In genomic region chr5:759111-759741, GRCh38 we compare ENCODE assay signal across 1 cellular context.
TF ChIP-seq lines count a peak whose summit lies in the region.

No MANE protein-coding gene starts in this region.

TF ChIP-seq in HepG2, 621 proteins besides CTCF, POLR2A, EP300 and RAD21 (continued from another document and continues in another):
- TF ChIP-seq ARNT2 (CRISPR knock-in tag; IDR thresholded peaks at IDR 0.05; ENCODE audit: low read depth), result no peak
- TF ChIP-seq ETV6 (CRISPR knock-in tag; conservative IDR thresholded peaks at IDR 0.05), result no peak
- TF ChIP-seq CREB1 (IDR thresholded peaks at IDR 0.05), result no peak
- no peak for TF ChIP-seq CREB1 (CRISPR knock-in tag; IDR thresholded peaks at IDR 0.05)
- TF ChIP-seq, protein P1, sequence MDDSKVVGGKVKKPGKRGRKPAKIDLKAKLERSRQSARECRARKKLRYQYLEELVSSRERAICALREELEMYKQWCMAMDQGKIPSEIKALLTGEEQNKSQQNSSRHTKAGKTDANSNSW (CRISPR knock-in tag; IDR thresholded peaks at IDR 0.05; ENCODE audit: borderline replicate concordance), result no peak
- TF ChIP-seq E2F2 (CRISPR knock-in tag; IDR thresholded peaks at IDR 0.05; ENCODE audit: borderline replicate concordance), result no peak
- no peak for TF ChIP-seq ZNF557 (CRISPR knock-in tag; IDR thresholded peaks at IDR 0.05)
- TF ChIP-seq ZNF614 (CRISPR knock-in tag; IDR thresholded peaks at IDR 0.05; ENCODE audit: borderline replicate concordance), result no peak
- TF ChIP-seq FOXC1 (CRISPR knock-in tag; IDR thresholded peaks at IDR 0.05; ENCODE audit: borderline replicate concordance), result no peak
- no peak for TF ChIP-seq RAD51 (IDR thresholded peaks at IDR 0.05; ENCODE audit: borderline replicate concordance)
- TF ChIP-seq NRL (CRISPR knock-in tag; IDR thresholded peaks at IDR 0.05; ENCODE audit: borderline replicate concordance), result 0 out of 2 replicates have a peak, but pooled peaks have one; percentile 32
- TF ChIP-seq ZNF547 (CRISPR knock-in tag; IDR thresholded peaks at IDR 0.05), result no peak
- TF ChIP-seq SMAD1 (CRISPR knock-in tag; IDR thresholded peaks at IDR 0.05; ENCODE audit: borderline replicate concordance, low read depth), result no peak
- TF ChIP-seq ZNF280D (CRISPR knock-in tag; IDR thresholded peaks at IDR 0.05), result no peak
- no peak for TF ChIP-seq CC2D1A (CRISPR knock-in tag; IDR thresholded peaks at IDR 0.05)
- no peak for TF ChIP-seq MEIS1 (CRISPR knock-in tag; IDR thresholded peaks at IDR 0.05; ENCODE audit: borderline replicate concordance)
- 0 out of 2 replicates have a peak, but pooled peaks have one; percentile 25 for TF ChIP-seq HNRNPL (IDR thresholded peaks at IDR 0.05; ENCODE audit: low read depth, low read length)
- TF ChIP-seq, protein P2, sequence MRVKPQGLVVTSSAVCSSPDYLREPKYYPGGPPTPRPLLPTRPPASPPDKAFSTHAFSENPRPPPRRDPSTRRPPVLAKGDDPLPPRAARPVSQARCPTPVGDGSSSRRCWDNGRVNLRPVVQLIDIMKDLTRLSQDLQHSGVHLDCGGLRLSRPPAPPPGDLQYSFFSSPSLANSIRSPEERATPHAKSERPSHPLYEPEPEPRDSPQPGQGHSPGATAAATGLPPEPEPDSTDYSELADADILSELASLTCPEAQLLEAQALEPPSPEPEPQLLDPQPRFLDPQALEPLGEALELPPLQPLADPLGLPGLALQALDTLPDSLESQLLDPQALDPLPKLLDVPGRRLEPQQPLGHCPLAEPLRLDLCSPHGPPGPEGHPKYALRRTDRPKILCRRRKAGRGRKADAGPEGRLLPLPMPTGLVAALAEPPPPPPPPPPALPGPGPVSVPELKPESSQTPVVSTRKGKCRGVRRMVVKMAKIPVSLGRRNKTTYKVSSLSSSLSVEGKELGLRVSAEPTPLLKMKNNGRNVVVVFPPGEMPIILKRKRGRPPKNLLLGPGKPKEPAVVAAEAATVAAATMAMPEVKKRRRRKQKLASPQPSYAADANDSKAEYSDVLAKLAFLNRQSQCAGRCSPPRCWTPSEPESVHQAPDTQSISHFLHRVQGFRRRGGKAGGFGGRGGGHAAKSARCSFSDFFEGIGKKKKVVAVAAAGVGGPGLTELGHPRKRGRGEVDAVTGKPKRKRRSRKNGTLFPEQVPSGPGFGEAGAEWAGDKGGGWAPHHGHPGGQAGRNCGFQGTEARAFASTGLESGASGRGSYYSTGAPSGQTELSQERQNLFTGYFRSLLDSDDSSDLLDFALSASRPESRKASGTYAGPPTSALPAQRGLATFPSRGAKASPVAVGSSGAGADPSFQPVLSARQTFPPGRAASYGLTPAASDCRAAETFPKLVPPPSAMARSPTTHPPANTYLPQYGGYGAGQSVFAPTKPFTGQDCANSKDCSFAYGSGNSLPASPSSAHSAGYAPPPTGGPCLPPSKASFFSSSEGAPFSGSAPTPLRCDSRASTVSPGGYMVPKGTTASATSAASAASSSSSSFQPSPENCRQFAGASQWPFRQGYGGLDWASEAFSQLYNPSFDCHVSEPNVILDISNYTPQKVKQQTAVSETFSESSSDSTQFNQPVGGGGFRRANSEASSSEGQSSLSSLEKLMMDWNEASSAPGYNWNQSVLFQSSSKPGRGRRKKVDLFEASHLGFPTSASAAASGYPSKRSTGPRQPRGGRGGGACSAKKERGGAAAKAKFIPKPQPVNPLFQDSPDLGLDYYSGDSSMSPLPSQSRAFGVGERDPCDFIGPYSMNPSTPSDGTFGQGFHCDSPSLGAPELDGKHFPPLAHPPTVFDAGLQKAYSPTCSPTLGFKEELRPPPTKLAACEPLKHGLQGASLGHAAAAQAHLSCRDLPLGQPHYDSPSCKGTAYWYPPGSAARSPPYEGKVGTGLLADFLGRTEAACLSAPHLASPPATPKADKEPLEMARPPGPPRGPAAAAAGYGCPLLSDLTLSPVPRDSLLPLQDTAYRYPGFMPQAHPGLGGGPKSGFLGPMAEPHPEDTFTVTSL (CRISPR knock-in tag; IDR thresholded peaks at IDR 0.05; ENCODE audit: borderline replicate concordance), result 0 out of 2 replicates have a peak, but pooled peaks have one; percentile 37
- TF ChIP-seq RERE (CRISPR knock-in tag; IDR thresholded peaks at IDR 0.05; ENCODE audit: low read depth), result no peak
- TF ChIP-seq NR1H2 (CRISPR knock-in tag; IDR thresholded peaks at IDR 0.05; ENCODE audit: borderline replicate concordance, low read depth), result no peak
- no peak for TF ChIP-seq ZNF678 (CRISPR knock-in tag; IDR thresholded peaks at IDR 0.05)
- TF ChIP-seq, protein P3, sequence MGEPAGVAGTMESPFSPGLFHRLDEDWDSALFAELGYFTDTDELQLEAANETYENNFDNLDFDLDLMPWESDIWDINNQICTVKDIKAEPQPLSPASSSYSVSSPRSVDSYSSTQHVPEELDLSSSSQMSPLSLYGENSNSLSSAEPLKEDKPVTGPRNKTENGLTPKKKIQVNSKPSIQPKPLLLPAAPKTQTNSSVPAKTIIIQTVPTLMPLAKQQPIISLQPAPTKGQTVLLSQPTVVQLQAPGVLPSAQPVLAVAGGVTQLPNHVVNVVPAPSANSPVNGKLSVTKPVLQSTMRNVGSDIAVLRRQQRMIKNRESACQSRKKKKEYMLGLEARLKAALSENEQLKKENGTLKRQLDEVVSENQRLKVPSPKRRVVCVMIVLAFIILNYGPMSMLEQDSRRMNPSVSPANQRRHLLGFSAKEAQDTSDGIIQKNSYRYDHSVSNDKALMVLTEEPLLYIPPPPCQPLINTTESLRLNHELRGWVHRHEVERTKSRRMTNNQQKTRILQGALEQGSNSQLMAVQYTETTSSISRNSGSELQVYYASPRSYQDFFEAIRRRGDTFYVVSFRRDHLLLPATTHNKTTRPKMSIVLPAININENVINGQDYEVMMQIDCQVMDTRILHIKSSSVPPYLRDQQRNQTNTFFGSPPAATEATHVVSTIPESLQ (CRISPR knock-in tag; conservative IDR thresholded peaks at IDR 0.05), result no peak
- TF ChIP-seq, protein P4, sequence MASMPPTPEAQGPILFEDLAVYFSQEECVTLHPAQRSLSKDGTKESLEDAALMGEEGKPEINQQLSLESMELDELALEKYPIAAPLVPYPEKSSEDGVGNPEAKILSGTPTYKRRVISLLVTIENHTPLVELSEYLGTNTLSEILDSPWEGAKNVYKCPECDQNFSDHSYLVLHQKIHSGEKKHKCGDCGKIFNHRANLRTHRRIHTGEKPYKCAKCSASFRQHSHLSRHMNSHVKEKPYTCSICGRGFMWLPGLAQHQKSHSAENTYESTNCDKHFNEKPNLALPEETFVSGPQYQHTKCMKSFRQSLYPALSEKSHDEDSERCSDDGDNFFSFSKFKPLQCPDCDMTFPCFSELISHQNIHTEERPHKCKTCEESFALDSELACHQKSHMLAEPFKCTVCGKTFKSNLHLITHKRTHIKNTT (CRISPR knock-in tag; IDR thresholded peaks at IDR 0.05), result no peak
- TF ChIP-seq NFAT5 (CRISPR knock-in tag; IDR thresholded peaks at IDR 0.05), result no peak
- 0 out of 2 replicates have a peak, but pooled peaks have one; percentile 14 for TF ChIP-seq THAP11 (CRISPR knock-in tag; IDR thresholded peaks at IDR 0.05)
